21 cellular contexts compared by ENCODE assay signal in genomic region chrX:123155327-123155726, GRCh38. TPM values are rescaled to one million over a fixed set of nuclear protein-coding genes. Genes with fewer than 3 reads are reported as not detected.
"Had no signal": no experiment of that assay in that cellular context is flagged by ENCODE, and none has a peak within 500 bp of the region (broad histone marks: within the 10 kb centered on the region; RNA-seq: fewer than 3 reads in every experiment).

No MANE protein-coding gene starts in this region.

- H3K4me1 ChIP-seq: gastroesophageal sphincter, heart right ventricle, right atrium auricular region, transverse colon had no signal

- H3K36me3 ChIP-seq: cardiac muscle cell, gastroesophageal sphincter, heart right ventricle, right atrium auricular region, transverse colon had no signal

- H3K4me3 ChIP-seq: cardiac muscle cell, gastroesophageal sphincter, heart right ventricle, right atrium auricular region, transverse colon had no signal

- H3K9me3 ChIP-seq: gastroesophageal sphincter, heart right ventricle, right atrium auricular region, transverse colon had no signal

- DNase-seq: activated CD4-positive, alpha-beta T cell treated with anti-CD3 and anti-CD28 coated beads for 1 hour; activated CD4-positive, alpha-beta T cell treated with anti-CD3 and anti-CD28 coated beads, Interleukin-2, amount 50 U/mL, for 4 hours; activated naive CD4-positive, alpha-beta T cell treated with Interleukin-2 at 50 U/mL for 16 hours; activated T-cell treated with anti-CD3 and anti-CD28 coated beads for 4 hours; anterior cingulate cortex; heart right ventricle; left colon; naive B cell; posterior cingulate gyrus; stimulated activated CD4-positive, alpha-beta T cell treated with anti-CD3 and anti-CD28 coated beads, Interleukin-4, amount 100 ng/mL, for 1 hour; stimulated activated naive CD4-positive, alpha-beta T cell; substantia nigra; T-helper 1 cell; T1000; transverse colon had no signal

- H3K27me3 ChIP-seq: cardiac muscle cell, gastroesophageal sphincter, heart right ventricle, right atrium auricular region, transverse colon had no signal

- H3K27ac ChIP-seq: cardiac muscle cell, gastroesophageal sphincter, heart right ventricle, right atrium auricular region, transverse colon, VCaP had no signal

RNA-seq across cellular contexts. Expression of gene GRIA3, which starts 28.8 kb away (rescaled TPM):
- total RNA-seq: dermis microvascular lymphatic vessel endothelial cell, lung microvascular endothelial cell had no signal
